In genomic region chr3:46909535-46910161, GRCh38 we compare ENCODE assay signal across 1 cellular context.
A peak's percentile ranks its signal among the peaks of the same experiment; 100 is the strongest.
TF ChIP-seq lines count a peak whose summit lies in the region.

No MANE protein-coding gene starts in this region.

TF ChIP-seq in HepG2, 621 proteins besides CTCF, POLR2A, EP300 and RAD21 (continued from another document and continues in another):
- TF ChIP-seq AFF4 (CRISPR knock-in tag; IDR thresholded peaks at IDR 0.05) (no peak), RNF2 (conservative IDR thresholded peaks at IDR 0.05; ENCODE audit: low read depth) (no peak), SP1 (IDR thresholded peaks at IDR 0.05) (no peak), SP1 (CRISPR knock-in tag; IDR thresholded peaks at IDR 0.05) (0 out of 2 replicates have a peak, but pooled peaks have one; percentile 16), MAX (IDR thresholded peaks at IDR 0.05) (peak; percentile 61; the same call in 1 of the 2 replicates), XRCC5 (optimal IDR thresholded peaks at IDR 0.05; ENCODE audit: low read length) (peak; percentile 41), POLR2AphosphoS5 (IDR thresholded peaks at IDR 0.05; ENCODE audit: low read depth, low read length) (no peak), FOSL2 (CRISPR knock-in tag; IDR thresholded peaks at IDR 0.05) (peak; percentile 31; the same call in 1 of the 2 replicates), SRY (CRISPR knock-in tag; IDR thresholded peaks at IDR 0.05) (no peak), NCOR1 (IDR thresholded peaks at IDR 0.05; ENCODE audit: borderline replicate concordance, low read length) (no peak), ONECUT2 (CRISPR knock-in tag; IDR thresholded peaks at IDR 0.05) (no peak), GATAD2A (CRISPR knock-in tag; IDR thresholded peaks at IDR 0.05) (0 out of 2 replicates have a peak, but pooled peaks have one; percentile 18), HNF4G (IDR thresholded peaks at IDR 0.05; ENCODE audit: borderline replicate concordance, low read depth, low read length) (no peak), HNF4G (CRISPR knock-in tag; IDR thresholded peaks at IDR 0.05; ENCODE audit: borderline replicate concordance, low read depth) (no peak), HOXA7 (CRISPR knock-in tag; IDR thresholded peaks at IDR 0.05) (no peak), FIP1L1 (IDR thresholded peaks at IDR 0.05; ENCODE audit: borderline replicate concordance, insufficient read depth, low read depth, low read length) (no peak), ZNF367 (CRISPR knock-in tag; IDR thresholded peaks at IDR 0.05; ENCODE audit: borderline replicate concordance) (no peak), MEIS1 (CRISPR knock-in tag; IDR thresholded peaks at IDR 0.05; ENCODE audit: borderline replicate concordance) (no peak), MXD1 (CRISPR knock-in tag; IDR thresholded peaks at IDR 0.05) (no peak), MEIS2 (CRISPR knock-in tag; IDR thresholded peaks at IDR 0.05) (no peak), TCF7L2 (IDR thresholded peaks at IDR 0.05; ENCODE audit: low read depth, low read length) (no peak), ZSCAN30 (CRISPR knock-in tag; IDR thresholded peaks at IDR 0.05) (no peak), XBP1 (CRISPR knock-in tag; IDR thresholded peaks at IDR 0.05) (no peak), SALL1 (CRISPR knock-in tag; IDR thresholded peaks at IDR 0.05) (peak; percentile 48; the same call in 1 of the 2 replicates), STAT5B (CRISPR knock-in tag; IDR thresholded peaks at IDR 0.05) (no peak), CHCHD3 (CRISPR knock-in tag; IDR thresholded peaks at IDR 0.05) (no peak), MAZ (IDR thresholded peaks at IDR 0.05; ENCODE audit: borderline replicate concordance, low read depth, low read length) (no peak), MAZ (CRISPR knock-in tag; IDR thresholded peaks at IDR 0.05; ENCODE audit: low read depth) (0 out of 2 replicates have a peak, but pooled peaks have one; percentile 30), MBD4 (IDR thresholded peaks at IDR 0.05; ENCODE audit: borderline replicate concordance, low read length) (no peak), ZNF501 (CRISPR knock-in tag; IDR thresholded peaks at IDR 0.05) (peak; percentile 59; the same call in 1 of the 2 replicates), DNMT1 (CRISPR knock-in tag; IDR thresholded peaks at IDR 0.05) (no peak), FOXA3 (CRISPR knock-in tag; IDR thresholded peaks at IDR 0.05) (peak; percentile 77), CERS6 (CRISPR knock-in tag; IDR thresholded peaks at IDR 0.05) (no peak), ZNF772 (CRISPR knock-in tag; IDR thresholded peaks at IDR 0.05) (0 out of 2 replicates have a peak, but pooled peaks have one; percentile 27), SUZ12 (IDR thresholded peaks at IDR 0.05; ENCODE audit: low read depth, low read length) (no peak), ZBTB14 (CRISPR knock-in tag; IDR thresholded peaks at IDR 0.05) (no peak), ZFP62 (CRISPR knock-in tag; IDR thresholded peaks at IDR 0.05) (no peak), THRA (CRISPR knock-in tag; IDR thresholded peaks at IDR 0.05; ENCODE audit: borderline replicate concordance) (no peak)
- TF ChIP-seq, protein P1, sequence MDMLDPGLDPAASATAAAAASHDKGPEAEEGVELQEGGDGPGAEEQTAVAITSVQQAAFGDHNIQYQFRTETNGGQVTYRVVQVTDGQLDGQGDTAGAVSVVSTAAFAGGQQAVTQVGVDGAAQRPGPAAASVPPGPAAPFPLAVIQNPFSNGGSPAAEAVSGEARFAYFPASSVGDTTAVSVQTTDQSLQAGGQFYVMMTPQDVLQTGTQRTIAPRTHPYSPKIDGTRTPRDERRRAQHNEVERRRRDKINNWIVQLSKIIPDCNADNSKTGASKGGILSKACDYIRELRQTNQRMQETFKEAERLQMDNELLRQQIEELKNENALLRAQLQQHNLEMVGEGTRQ (IDR thresholded peaks at IDR 0.05; ENCODE audit: low read depth, low read length), result peak; percentile 58
- TF ChIP-seq, protein P1 (CRISPR knock-in tag; IDR thresholded peaks at IDR 0.05; ENCODE audit: borderline replicate concordance), result peak; percentile 78; the same call in 1 of the 2 replicates
- TF ChIP-seq, protein P2, sequence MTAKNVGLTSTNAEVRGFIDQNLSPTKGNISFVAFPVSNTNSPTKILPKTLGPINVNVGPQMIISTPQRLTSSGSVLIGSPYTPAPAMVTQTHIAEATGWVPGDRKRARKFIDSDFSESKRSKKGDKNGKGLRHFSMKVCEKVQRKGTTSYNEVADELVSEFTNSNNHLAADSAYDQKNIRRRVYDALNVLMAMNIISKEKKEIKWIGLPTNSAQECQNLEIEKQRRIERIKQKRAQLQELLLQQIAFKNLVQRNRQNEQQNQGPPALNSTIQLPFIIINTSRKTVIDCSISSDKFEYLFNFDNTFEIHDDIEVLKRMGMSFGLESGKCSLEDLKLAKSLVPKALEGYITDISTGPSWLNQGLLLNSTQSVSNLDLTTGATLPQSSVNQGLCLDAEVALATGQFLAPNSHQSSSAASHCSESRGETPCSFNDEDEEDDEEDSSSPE (CRISPR knock-in tag; IDR thresholded peaks at IDR 0.05), result peak; percentile 48; the same call in 1 of the 2 replicates
- TF ChIP-seq, protein P3, sequence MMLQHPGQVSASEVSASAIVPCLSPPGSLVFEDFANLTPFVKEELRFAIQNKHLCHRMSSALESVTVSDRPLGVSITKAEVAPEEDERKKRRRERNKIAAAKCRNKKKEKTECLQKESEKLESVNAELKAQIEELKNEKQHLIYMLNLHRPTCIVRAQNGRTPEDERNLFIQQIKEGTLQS (CRISPR knock-in tag; IDR thresholded peaks at IDR 0.05), result 0 out of 2 replicates have a peak, but pooled peaks have one; percentile 12
- TF ChIP-seq, protein P4, sequence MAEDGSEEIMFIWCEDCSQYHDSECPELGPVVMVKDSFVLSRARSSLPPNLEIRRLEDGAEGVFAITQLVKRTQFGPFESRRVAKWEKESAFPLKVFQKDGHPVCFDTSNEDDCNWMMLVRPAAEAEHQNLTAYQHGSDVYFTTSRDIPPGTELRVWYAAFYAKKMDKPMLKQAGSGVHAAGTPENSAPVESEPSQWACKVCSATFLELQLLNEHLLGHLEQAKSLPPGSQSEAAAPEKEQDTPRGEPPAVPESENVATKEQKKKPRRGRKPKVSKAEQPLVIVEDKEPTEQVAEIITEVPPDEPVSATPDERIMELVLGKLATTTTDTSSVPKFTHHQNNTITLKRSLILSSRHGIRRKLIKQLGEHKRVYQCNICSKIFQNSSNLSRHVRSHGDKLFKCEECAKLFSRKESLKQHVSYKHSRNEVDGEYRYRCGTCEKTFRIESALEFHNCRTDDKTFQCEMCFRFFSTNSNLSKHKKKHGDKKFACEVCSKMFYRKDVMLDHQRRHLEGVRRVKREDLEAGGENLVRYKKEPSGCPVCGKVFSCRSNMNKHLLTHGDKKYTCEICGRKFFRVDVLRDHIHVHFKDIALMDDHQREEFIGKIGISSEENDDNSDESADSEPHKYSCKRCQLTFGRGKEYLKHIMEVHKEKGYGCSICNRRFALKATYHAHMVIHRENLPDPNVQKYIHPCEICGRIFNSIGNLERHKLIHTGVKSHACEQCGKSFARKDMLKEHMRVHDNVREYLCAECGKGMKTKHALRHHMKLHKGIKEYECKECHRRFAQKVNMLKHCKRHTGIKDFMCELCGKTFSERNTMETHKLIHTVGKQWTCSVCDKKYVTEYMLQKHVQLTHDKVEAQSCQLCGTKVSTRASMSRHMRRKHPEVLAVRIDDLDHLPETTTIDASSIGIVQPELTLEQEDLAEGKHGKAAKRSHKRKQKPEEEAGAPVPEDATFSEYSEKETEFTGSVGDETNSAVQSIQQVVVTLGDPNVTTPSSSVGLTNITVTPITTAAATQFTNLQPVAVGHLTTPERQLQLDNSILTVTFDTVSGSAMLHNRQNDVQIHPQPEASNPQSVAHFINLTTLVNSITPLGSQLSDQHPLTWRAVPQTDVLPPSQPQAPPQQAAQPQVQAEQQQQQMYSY (CRISPR knock-in tag; IDR thresholded peaks at IDR 0.05), result no peak
- TF ChIP-seq, protein P5, sequence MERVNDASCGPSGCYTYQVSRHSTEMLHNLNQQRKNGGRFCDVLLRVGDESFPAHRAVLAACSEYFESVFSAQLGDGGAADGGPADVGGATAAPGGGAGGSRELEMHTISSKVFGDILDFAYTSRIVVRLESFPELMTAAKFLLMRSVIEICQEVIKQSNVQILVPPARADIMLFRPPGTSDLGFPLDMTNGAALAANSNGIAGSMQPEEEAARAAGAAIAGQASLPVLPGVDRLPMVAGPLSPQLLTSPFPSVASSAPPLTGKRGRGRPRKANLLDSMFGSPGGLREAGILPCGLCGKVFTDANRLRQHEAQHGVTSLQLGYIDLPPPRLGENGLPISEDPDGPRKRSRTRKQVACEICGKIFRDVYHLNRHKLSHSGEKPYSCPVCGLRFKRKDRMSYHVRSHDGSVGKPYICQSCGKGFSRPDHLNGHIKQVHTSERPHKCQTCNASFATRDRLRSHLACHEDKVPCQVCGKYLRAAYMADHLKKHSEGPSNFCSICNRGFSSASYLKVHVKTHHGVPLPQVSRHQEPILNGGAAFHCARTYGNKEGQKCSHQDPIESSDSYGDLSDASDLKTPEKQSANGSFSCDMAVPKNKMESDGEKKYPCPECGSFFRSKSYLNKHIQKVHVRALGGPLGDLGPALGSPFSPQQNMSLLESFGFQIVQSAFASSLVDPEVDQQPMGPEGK (CRISPR knock-in tag; IDR thresholded peaks at IDR 0.05), result 0 out of 2 replicates have a peak, but pooled peaks have one; percentile 13
